Comparison of ENCODE assay signal across 22 cellular contexts in genomic region chr15:77484994-77485393, GRCh38.
"Had no signal": no experiment of that assay in that cellular context is flagged by ENCODE, and none has a peak within 500 bp of the region (broad histone marks: within the 10 kb centered on the region; RNA-seq: fewer than 3 reads in every experiment).

No MANE protein-coding gene starts in this region.

- H3K27me3 ChIP-seq: brain microvascular endothelial cell, cardiac muscle cell, SJCRH30 had no signal

- H3K9me3 ChIP-seq: SJCRH30, SK-N-SH had no signal

- H3K27ac Mint-ChIP-seq: activated CD4-positive, alpha-beta T cell treated with anti-CD3 and anti-CD28 coated beads, Interleukin-2, amount 10 ng/mL, durations not matched to agents 24 days and 14 days; activated CD8-positive, alpha-beta memory T cell treated with anti-CD3 and anti-CD28 coated beads, Interleukin-2, amount 10 ng/mL, durations not matched to agents 7 days and 5 days; activated T-cell treated with anti-CD3 and anti-CD28 coated beads, Interleukin-2, amount 50 U/mL, for 24 hours; activated T-helper 1 cell treated with anti-CD3 and anti-CD28 coated beads, Interleukin-12 subunit alpha, Interleukin-12 subunit beta, Interleukin-2, Interleukin-4 antibody, amounts not matched to agents 30 ng/mL and 10 ng/mL and 1 ng/mL, durations not matched to agents 14 hours and 24 hours and 36 hours had no signal

- H3K27ac ChIP-seq: brain microvascular endothelial cell, cardiac muscle cell, SJCRH30 had no signal

- H3K4me3 Mint-ChIP-seq: activated CD4-positive, alpha-beta T cell treated with anti-CD3 and anti-CD28 coated beads, Interleukin-2, amount 10 ng/mL, durations not matched to agents 24 days and 14 days; activated CD8-positive, alpha-beta memory T cell treated with anti-CD3 and anti-CD28 coated beads, Interleukin-2, amount 10 ng/mL, durations not matched to agents 7 days and 5 days; activated T-cell treated with anti-CD3 and anti-CD28 coated beads, Interleukin-2, amount 50 U/mL, for 24 hours; activated T-helper 1 cell treated with anti-CD3 and anti-CD28 coated beads, Interleukin-12 subunit alpha, Interleukin-12 subunit beta, Interleukin-2, Interleukin-4 antibody, amounts not matched to agents 30 ng/mL and 10 ng/mL and 1 ng/mL, durations not matched to agents 14 hours and 24 hours and 36 hours had no signal

- DNase-seq: activated CD4-positive, alpha-beta T cell treated with anti-CD3 and anti-CD28 coated beads for 1 hour; activated CD4-positive, alpha-beta T cell treated with anti-CD3 and anti-CD28 coated beads, Interleukin-2, amount 10 ng/mL, durations not matched to agents 24 days and 14 days; activated CD4-positive, alpha-beta T cell treated with anti-CD3 and anti-CD28 coated beads, Interleukin-2, amount 50 U/mL, for 48 hours; activated CD8-positive, alpha-beta memory T cell treated with anti-CD3 and anti-CD28 coated beads, Interleukin-2, amount 10 ng/mL, durations not matched to agents 7 days and 5 days; activated effector memory CD4-positive, alpha-beta T cell treated with anti-CD3 and anti-CD28 coated beads, Interleukin-2, amount 50 U/mL, for 16 hours; activated naive CD4-positive, alpha-beta T cell treated with Interleukin-2 at 50 U/mL for 16 hours; activated T-cell treated with anti-CD3 and anti-CD28 coated beads, Interleukin-2, amount 50 U/mL, for 24 hours; brain microvascular endothelial cell; Kasumi-1; KBM-7; NCI-H146; NCI-H187 treated with DMSO at 0.1 percent for 48 hours; NCI-H2171; NCI-H2227 treated with DMSO at 0.1 percent for 48 hours; NCI-H446 treated with DMSO at 0.1 percent for 48 hours; NCI-H524 treated with DMSO at 0.1 percent for 48 hours; NCI-H82; SJCRH30; SK-N-SH had no signal

- H3K27me3 Mint-ChIP-seq: activated CD4-positive, alpha-beta T cell treated with anti-CD3 and anti-CD28 coated beads, Interleukin-2, amount 10 ng/mL, durations not matched to agents 24 days and 14 days; activated CD8-positive, alpha-beta memory T cell treated with anti-CD3 and anti-CD28 coated beads, Interleukin-2, amount 10 ng/mL, durations not matched to agents 7 days and 5 days; activated T-cell treated with anti-CD3 and anti-CD28 coated beads, Interleukin-2, amount 50 U/mL, for 24 hours had no signal

- H3K9ac ChIP-seq: SK-N-SH had no signal

- H3K9me3 Mint-ChIP-seq: activated naive CD4-positive, alpha-beta T cell treated with anti-CD3 and anti-CD28 coated beads, Interleukin-2, amount 50 U/mL, for 72 hours; activated T-cell treated with anti-CD3 and anti-CD28 coated beads, Interleukin-2, amount 50 U/mL, for 24 hours; activated T-helper 1 cell treated with anti-CD3 and anti-CD28 coated beads, Interleukin-12 subunit alpha, Interleukin-12 subunit beta, Interleukin-2, Interleukin-4 antibody, amounts not matched to agents 30 ng/mL and 10 ng/mL and 1 ng/mL, durations not matched to agents 14 hours and 24 hours and 36 hours had no signal

- H3K4me3 ChIP-seq: cardiac muscle cell, SJCRH30 had no signal

- ATAC-seq: activated CD8-positive, alpha-beta memory T cell treated with anti-CD3 and anti-CD28 coated beads, Interleukin-2, amount 10 ng/mL, durations not matched to agents 7 days and 5 days; activated naive CD4-positive, alpha-beta T cell treated with anti-CD3 and anti-CD28 coated beads, Interleukin-2, amount 50 U/mL, for 72 hours had no signal
